Comparison of ENCODE assay signal across 13 cellular contexts in the genomic region with DNA sequence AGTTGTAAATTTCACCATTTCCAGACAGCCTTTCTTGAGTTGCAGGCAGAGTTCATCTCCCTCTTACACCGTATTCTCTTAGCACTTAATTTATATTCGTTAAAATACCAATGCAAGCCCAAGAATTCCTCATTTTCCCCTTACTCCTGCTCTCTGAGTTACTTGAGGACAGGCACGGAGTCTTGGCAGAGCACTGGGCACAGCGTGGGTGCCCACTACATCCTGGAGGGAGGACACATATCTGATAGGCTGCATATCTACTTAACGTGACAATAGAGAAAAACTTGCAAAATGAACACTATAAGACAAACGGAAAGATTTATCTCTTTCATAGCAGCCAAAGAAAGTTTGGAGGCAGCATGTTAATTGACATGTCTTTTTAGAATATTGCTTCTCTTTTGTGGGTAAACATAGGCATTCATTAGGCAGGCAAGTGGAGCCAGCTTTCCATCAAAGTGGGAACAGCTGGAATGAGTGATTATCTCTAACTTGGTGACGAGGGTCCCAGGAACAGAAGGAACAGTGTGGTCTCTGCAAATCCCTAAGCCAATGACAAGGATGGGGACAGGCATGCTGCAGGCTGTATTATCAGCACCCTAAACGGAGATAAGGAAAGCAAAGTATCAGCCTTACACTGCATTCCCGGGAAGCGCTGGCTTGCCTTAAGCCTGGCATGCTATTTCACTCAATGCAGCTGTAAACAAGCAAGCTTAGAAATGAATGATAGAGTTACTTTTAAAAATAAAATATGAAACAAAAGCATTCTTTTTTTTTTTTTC.
DNase-seq lines count a peak whose midpoint lies in the region; ATAC-seq and TF ChIP-seq lines count a peak whose summit lies in the region.
"Had no signal": no experiment of that assay in that cellular context is flagged by ENCODE, and none has a peak within 500 bp of the region (broad histone marks: within the 10 kb centered on the region; RNA-seq: fewer than 3 reads in every experiment).

No MANE protein-coding gene starts in this region.

- ATAC-seq in GM18519 (IDR thresholded peaks at IDR 0.05; ENCODE audit: low FRiP score, unreplicated experiment), result no peak
- ATAC-seq in HG02981 (IDR thresholded peaks at IDR 0.05; ENCODE audit: unreplicated experiment), result no peak
- ATAC-seq: HCT116 had no signal

- no peaks in the 10 kb centered on the region for H3K27me3 ChIP-seq in hepatocyte
- H3K27me3 ChIP-seq: BE2C had no signal

- H3K27ac ChIP-seq in hepatocyte (no peak overlapping the region), mesodermal cell (ENCODE audit: low read depth, low read length, severe bottlenecking) (peak overlapping the region; percentile 1)
- H3K27ac ChIP-seq: C4-2B had no signal

- H3K9me3 ChIP-seq in hepatocyte (ENCODE audit: low read depth) (peaks cover 3% of the 10 kb centered on the region), mesodermal cell (ENCODE audit: control insufficient read depth, low read length) (no peaks in the 10 kb centered on the region)
- H3K9me3 ChIP-seq: BE2C had no signal

- no peak overlapping the region for H2AFZ ChIP-seq in hepatocyte

- no peak overlapping the region for H3K4me2 ChIP-seq in hepatocyte

- no peak for TF ChIP-seq CTCF in hepatocyte (IDR thresholded peaks at IDR 0.05; ENCODE audit: poor library complexity)

- H3K9me2 ChIP-seq in hepatocyte (replicated peaks; ENCODE audit: insufficient read depth), result no peaks in the 10 kb centered on the region

- H4K20me1 ChIP-seq in hepatocyte (ENCODE audit: insufficient read depth, poor library complexity, severe bottlenecking), result no peaks in the 10 kb centered on the region

- WGBS in hepatocyte (ENCODE audit: low lambda C conversion rate, missing lambda C conversion rate), result 55% methylated on average over 10 of the region's 10 CpGs
- 72 to 73% methylated on average over 7 to 8 of the region's 10 CpGs for WGBS in mesodermal cell (ENCODE audit: insufficient coverage in 2 of 2), 2 experiments

- H3K4me3 ChIP-seq in hepatocyte, result no peak overlapping the region
- no peak overlapping the region for H3K4me3 ChIP-seq in mesodermal cell (ENCODE audit: extremely low read depth, insufficient read depth, low read length, poor library complexity, severe bottlenecking)

- peak; percentile 24 for DNase-seq in ELF-1 (ENCODE audit: low read depth, low spot score)
- peak; percentile 20 to 83 for DNase-seq in NCI-H524 (lab: John Stamatoyannopoulos, UW)
- peak; percentile 11 for DNase-seq in hepatocyte (ENCODE audit: low spot score)
- DNase-seq in NOMO-1 (lab: John Stamatoyannopoulos, UW; ENCODE audit: unreplicated experiment in 2 of 2), result no peak
- DNase-seq: BE2C; CD4-positive, alpha-beta memory T cell; DMS79; IMR-90 had no signal

- H3K36me3 ChIP-seq in hepatocyte (replicated peaks; ENCODE audit: insufficient read depth, low read depth) (no peaks in the 10 kb centered on the region), mesodermal cell (ENCODE audit: control insufficient read depth, insufficient read depth, low read length) (no peaks in the 10 kb centered on the region)
- H3K36me3 ChIP-seq: BE2C had no signal

- no peaks in the 10 kb centered on the region for H3K4me1 ChIP-seq in hepatocyte (ENCODE audit: insufficient read depth)
- H3K4me1 ChIP-seq in mesodermal cell (ENCODE audit: control insufficient read depth, insufficient read depth, low read length, poor library complexity, severe bottlenecking), result peaks cover 4% of the 10 kb centered on the region
- H3K4me1 ChIP-seq: BE2C had no signal

- no peaks in the 10 kb centered on the region for H3K79me2 ChIP-seq in hepatocyte

Comparison
In these comparisons a context has a peak if more than half of its experiments do, and no peak if none do; other contexts are left out.
1. DNase-seq: peak in ELF-1 (single experiment), NCI-H524 (2 of 2) and hepatocyte (single experiment); none in NOMO-1 (0 of 2).